6 cellular contexts compared by ENCODE assay signal in the genomic region with DNA sequence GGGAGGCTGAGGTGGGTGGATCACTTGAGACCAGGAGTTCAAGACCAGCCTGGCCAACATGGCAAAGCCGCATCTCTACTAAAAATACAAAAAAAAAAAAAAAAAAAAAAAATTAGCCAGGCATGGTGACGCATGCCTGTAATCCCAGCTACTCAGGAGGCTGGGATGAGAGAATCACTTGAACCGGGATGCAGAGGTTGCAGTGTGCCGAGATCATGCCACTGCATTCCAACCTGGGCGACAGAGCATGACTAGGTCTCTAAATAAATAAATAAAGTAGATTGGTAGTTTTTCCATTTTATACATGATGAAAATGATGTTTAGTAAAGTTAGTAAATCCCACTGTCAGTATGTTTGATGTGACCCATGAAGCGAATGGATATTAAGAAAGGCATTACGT.
DNase-seq lines count a peak whose midpoint lies in the region; ATAC-seq, FAIRE-seq and TF ChIP-seq lines count a peak whose summit lies in the region.
"Not testable (repeated sequence)": the region's sequence is repeated elsewhere in the genome, so short reads cannot be mapped to it uniquely, and the experiment has no call there.

No MANE protein-coding gene starts in this region.

- H4K20me1 ChIP-seq in K562 (replicated peaks; ENCODE audit: control insufficient read depth, insufficient read depth, low read length): not testable (repeated sequence)

- not testable (repeated sequence) for TF ChIP-seq POLR2A in K562 (conservative IDR thresholded peaks at IDR 0.05)

- H3K27me3 ChIP-seq in MG63; RWPE2 (ENCODE audit: insufficient read depth, poor library complexity, severe bottlenecking); SJSA1 (replicated peaks); K562 (ENCODE audit: control insufficient read depth in 2 of 2, insufficient read depth in 2 of 2, low read length in 2 of 2): not testable (repeated sequence)

- not testable (repeated sequence) for H3K9me3 ChIP-seq in MG63; RWPE2 (ENCODE audit: severe bottlenecking); SJSA1 (replicated peaks); K562 (replicated peaks; ENCODE audit: control insufficient read depth, insufficient read depth, low read depth, low read length)

- POLR2A ChIA-PET in K562 (lab: Yijun Ruan, JAX): interaction anchor here (0.6 to 1.0 kb wide), 3 partner anchors 9 to 354 kb away, joined by 3 to 4 read pairs (median 3); no protein-coding TSS in a partner anchor

- intact Hi-C loops in K562 (cut with micrococcal nuclease): not testable (repeated sequence)

- not testable (repeated sequence) for H3K4me3 Mint-ChIP-seq in chondrocyte (ENCODE audit: unreplicated experiment)

- DNase-seq in MG63 (peak; percentile 18), SJSA1 (ENCODE audit: low read depth in 1 of 2, low spot score in 2 of 2) (peak in 1 of 2 experiments; percentile 93), epithelial cell of esophagus (ENCODE audit: low read depth) (peak; percentile 41)
- not testable (repeated sequence) for DNase-seq in RWPE2 (ENCODE audit: low spot score); K562 (ENCODE audit: extremely low read depth in 1 of 4, low spot score in 3 of 4); chondrocyte (ENCODE audit: low spot score)

- H3K9ac ChIP-seq in K562 (ENCODE audit: insufficient read depth in 1 of 2, low read depth in 2 of 2, low read length in 2 of 2): not testable (repeated sequence)

- H3K27ac Mint-ChIP-seq in chondrocyte (ENCODE audit: unreplicated experiment): peak overlapping the region; percentile 27

- H3K36me3 Mint-ChIP-seq in chondrocyte (ENCODE audit: low read depth): not testable (repeated sequence)

- under 1% methylated on average over 7 of the region's 7 CpGs for WGBS in K562 (ENCODE audit: insufficient coverage, low coverage, missing lambda C conversion rate)

- not testable (repeated sequence) for TF ChIP-seq RAD21 in K562 (CRISPR knock-in tag; conservative IDR thresholded peaks at IDR 0.05 in 1 of 2, IDR thresholded peaks at IDR 0.05 in 1 of 2)

- H3K79me2 ChIP-seq in K562 (ENCODE audit: control insufficient read depth, insufficient read depth, low read length): not testable (repeated sequence)

- peaks cover 15% of the 10 kb centered on the region for H3K4me1 Mint-ChIP-seq in chondrocyte (ENCODE audit: low read depth)

- H2AFZ ChIP-seq in K562 (ENCODE audit: low read depth, low read length): not testable (repeated sequence)

- TF ChIP-seq CTCF in RWPE2 (IDR thresholded peaks at IDR 0.05; ENCODE audit: poor library complexity, severe bottlenecking); K562 (IDR thresholded peaks at IDR 0.05 in 2 of 3, conservative IDR thresholded peaks at IDR 0.05 in 1 of 3; ENCODE audit: insufficient read depth in 2 of 3, low read depth in 1 of 3, low read length in 3 of 3); chondrocyte (IDR thresholded peaks at IDR 0.05); epithelial cell of esophagus (IDR thresholded peaks at IDR 0.05; ENCODE audit: insufficient read depth, low read depth, low read length, missing control alignments): not testable (repeated sequence)

- in situ Hi-C loops in K562 (cut with MboI): not testable (repeated sequence)

- H3K4me3 ChIP-seq in MG63; RWPE2 (ENCODE audit: severe bottlenecking); SJSA1; K562; epithelial cell of esophagus (ENCODE audit: low read length): not testable (repeated sequence)

- H3K27ac ChIP-seq in RWPE2 (ENCODE audit: poor library complexity, severe bottlenecking): peak overlapping the region; percentile 35
- peak overlapping the region; percentile 80 for H3K27ac ChIP-seq in SJSA1
- H3K27ac ChIP-seq in K562 (ENCODE audit: extremely low read depth, low read depth, low read length): not testable (repeated sequence)

- BruUV-seq in K562 (replicated peaks; lab: Mats Ljungman, UMichigan): not testable (repeated sequence)

- not testable (repeated sequence) for ATAC-seq in RWPE2 (ENCODE audit: low read depth); K562

- TF ChIP-seq EP300 in K562 (IDR thresholded peaks at IDR 0.05; ENCODE audit: low read length): not testable (repeated sequence)

- CTCF ChIA-PET in K562 (lab: Yijun Ruan, JAX; ENCODE audit: low intra/inter-chr PET ratio): not testable (repeated sequence)

- H3K36me3 ChIP-seq in MG63; RWPE2 (ENCODE audit: low read depth); SJSA1; K562 (ENCODE audit: control insufficient read depth, insufficient read depth, low read length): not testable (repeated sequence)

- H3K9me3 Mint-ChIP-seq in chondrocyte (ENCODE audit: low read depth): not testable (repeated sequence)

- not testable (repeated sequence) for H3K27me3 Mint-ChIP-seq in chondrocyte (ENCODE audit: low read depth)

- H3K9me1 ChIP-seq in K562 (ENCODE audit: control insufficient read depth, insufficient read depth, low read length): not testable (repeated sequence)

- not testable (repeated sequence) for H3K4me1 ChIP-seq in RWPE2 (ENCODE audit: insufficient read depth, poor library complexity, severe bottlenecking); K562 (replicated peaks in 1 of 2; ENCODE audit: control insufficient read depth in 2 of 2, insufficient read depth in 2 of 2, low read length in 2 of 2)
- H3K4me1 ChIP-seq in SJSA1 (replicated peaks): peaks cover 30% of the 10 kb centered on the region

- FAIRE-seq in K562 (lab: Jason Lieb, UNC): not testable (repeated sequence)

- not testable (repeated sequence) for H3K4me2 ChIP-seq in K562 (ENCODE audit: insufficient read depth, low read length)

TF ChIP-seq in K562, 482 proteins besides CTCF, POLR2A, EP300 and RAD21:
- TF ChIP-seq TCF15 (CRISPR knock-in tag; IDR thresholded peaks at IDR 0.05) (0 out of 2 replicates have a peak, but pooled peaks have one; percentile 16), ZNF277 (CRISPR knock-in tag; IDR thresholded peaks at IDR 0.05; ENCODE audit: borderline replicate concordance) (0 out of 2 replicates have a peak, but pooled peaks have one; percentile 11), ZNF707 (CRISPR knock-in tag; conservative IDR thresholded peaks at IDR 0.05) (0 out of 2 replicates have a peak, but pooled peaks have one; percentile 5), MCM7 (IDR thresholded peaks at IDR 0.05) (0 out of 4 replicates have a peak, but pooled peaks of 1 of the 2 experiments have one; percentile 19)
TF ChIP-seq in K562: peak in this region for 4; not testable (repeated sequence) for 478.
